ENCODE assay signal across 34 cellular contexts in the genomic region with DNA sequence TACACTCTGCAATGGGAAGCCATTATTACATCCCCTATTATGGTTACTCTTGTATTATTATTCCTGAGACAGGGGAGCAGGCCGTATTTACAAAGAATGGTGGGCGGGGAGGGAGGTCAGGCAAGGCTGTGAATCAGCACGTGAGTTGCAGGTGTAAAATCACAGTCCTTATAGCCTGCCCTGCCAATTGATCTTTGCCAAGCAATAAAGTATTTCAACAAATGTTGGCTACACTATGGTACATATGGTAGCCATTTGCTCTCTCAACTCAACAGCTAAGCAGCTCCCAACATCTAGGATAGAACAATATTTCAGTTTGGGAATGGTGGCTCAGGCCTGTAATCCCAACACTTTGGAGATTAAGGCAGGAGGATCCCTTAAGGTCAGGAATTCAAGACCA. TPM values are rescaled to one million over a fixed set of nuclear protein-coding genes. Genes with fewer than 3 reads are reported as not detected.
A peak's percentile ranks its signal among the peaks of the same experiment; 100 is the strongest.
DNase-seq lines count a peak whose midpoint lies in the region; ATAC-seq and TF ChIP-seq lines count a peak whose summit lies in the region.
"Had no signal": no experiment of that assay in that cellular context is flagged by ENCODE, and none has a peak within 500 bp of the region (broad histone marks: within the 10 kb centered on the region; RNA-seq: fewer than 3 reads in every experiment).

No MANE protein-coding gene starts in this region.

- H3K9me3 ChIP-seq in heart left ventricle (no peaks in the 10 kb centered on the region), skeletal muscle tissue (ENCODE audit: control insufficient read depth in 3 of 3, low read length in 3 of 3) (no peaks in the 10 kb centered on the region), tibial nerve (no peaks in the 10 kb centered on the region)
- H3K9me3 ChIP-seq: adrenal gland, right lobe of liver, testis, vagina had no signal

- peak overlapping the region in 1 of 3 donors; percentile 77 for H3K9ac ChIP-seq in skeletal muscle tissue (ENCODE audit: low read depth in 1 of 3, low read length in 3 of 3)
- H3K9ac ChIP-seq: parathyroid adenoma had no signal

- H3K4me3 ChIP-seq in heart left ventricle (no peak overlapping the region), skeletal muscle tissue (ENCODE audit: low read length in 3 of 3) (no peak overlapping the region), tibial nerve (no peak overlapping the region)
- H3K4me3 ChIP-seq: adrenal gland, GM23338, hepatocyte, right lobe of liver, testis, vagina had no signal

- TF ChIP-seq CTCF in heart left ventricle (IDR thresholded peaks at IDR 0.05) (no peak), RWPE1 (conservative IDR thresholded peaks at IDR 0.05; ENCODE audit: low read depth) (no peak), tibial nerve (IDR thresholded peaks at IDR 0.05) (no peak)

- TF ChIP-seq EP300 in tibial nerve (IDR thresholded peaks at IDR 0.05) = no peak

- H3K36me3 ChIP-seq in heart left ventricle (peaks cover 0 to under 1% (median 0%) of the 10 kb centered on the region in 9 donors), skeletal muscle tissue (ENCODE audit: control insufficient read depth in 3 of 3, insufficient read depth in 3 of 3, low read length in 3 of 3) (no peaks in the 10 kb centered on the region), tibial nerve (no peaks in the 10 kb centered on the region)
- H3K36me3 ChIP-seq: adrenal gland, brain microvascular endothelial cell, right lobe of liver, vagina had no signal

- WGBS in heart left ventricle, 4 donors = 84 to 90% (median 89%) methylated on average over 3 of the region's 3 CpGs
- 77 to 89% methylated on average over 3 of the region's 3 CpGs for WGBS in tibial nerve, 2 donors

- H3K27me3 ChIP-seq in heart left ventricle = no peaks in the 10 kb centered on the region
- H3K27me3 ChIP-seq in layer of hippocampus (ENCODE audit: control insufficient read depth, insufficient read depth, low read length) = no peaks in the 10 kb centered on the region
- H3K27me3 ChIP-seq in skeletal muscle tissue (ENCODE audit: control insufficient read depth in 3 of 3, insufficient read depth in 3 of 3, low read length in 3 of 3) = no peaks in the 10 kb centered on the region
- H3K27me3 ChIP-seq in tibial nerve = no peaks in the 10 kb centered on the region
- H3K27me3 ChIP-seq: adrenal gland, brain microvascular endothelial cell, foreskin keratinocyte, hepatocyte, right lobe of liver, testis, vagina had no signal

- H3K4me1 ChIP-seq in heart left ventricle = peaks cover 24 to 94% (median 75%) of the 10 kb centered on the region in 12 donors
- peaks cover 83 to 91% (median 86%) of the 10 kb centered on the region in 3 donors for H3K4me1 ChIP-seq in skeletal muscle tissue (ENCODE audit: control insufficient read depth in 3 of 3, insufficient read depth in 3 of 3, low read length in 3 of 3)
- peaks cover 0 to 72% (median 30%) of the 10 kb centered on the region in 4 donors for H3K4me1 ChIP-seq in tibial nerve

- H3K27ac ChIP-seq in heart left ventricle = peak overlapping the region in 8 of 12 donors; percentile 76 to 95 (median 90)
- H3K27ac ChIP-seq in RWPE1 = peak overlapping the region; percentile 78
- H3K27ac ChIP-seq in layer of hippocampus (ENCODE audit: low read depth, low read length) = peak overlapping the region; percentile 74
- peak overlapping the region; percentile 75 for H3K27ac ChIP-seq in skeletal muscle tissue (ENCODE audit: low read depth, low read length)
- peak overlapping the region in 1 of 4 donors; percentile 71 for H3K27ac ChIP-seq in tibial nerve
- H3K27ac ChIP-seq: 22Rv1, brain microvascular endothelial cell, foreskin keratinocyte, hepatocyte, right lobe of liver, testis, vagina had no signal

- POLR2A ChIA-PET in RWPE1 (lab: Yijun Ruan, JAX; ENCODE audit: low non-redundant PET) = no interaction called here

- ATAC-seq in heart left ventricle = no peak
- ATAC-seq in HG02571 (IDR thresholded peaks at IDR 0.05; ENCODE audit: unreplicated experiment) = no peak
- ATAC-seq: foreskin keratinocyte; GM23338; left lobe of liver; PC-3; right lobe of liver; stimulated activated naive B cell treated with anti-CD40 and anti-IgM and Interleukin-4, amounts not matched to agents 10 μg/mL and 1 μg/mL and 100 μg/mL, for 72 hours had no signal

- intact Hi-C loops in heart left ventricle (cut with DNase I) (no loop called here), cardiac septum (cut with DNase I) (no loop called here)

- CTCF ChIA-PET in RWPE1 (lab: Yijun Ruan, JAX) = no interaction called here

- DNase-seq in heart left ventricle (no peak), cardiac septum (ENCODE audit: low spot score) (no peak), RWPE1 (ENCODE audit: low spot score) (no peak), SIG-M5 (lab: John Stamatoyannopoulos, UW) (no peak), tibial nerve (ENCODE audit: low spot score in 2 of 2) (no peak)
- DNase-seq: activated B cell treated with CpG ODN at 0.5 μM for 24 hours; activated naive CD4-positive, alpha-beta T cell treated with anti-CD3 and anti-CD28 coated beads for 36 hours; adrenal gland; brain microvascular endothelial cell; CD4-positive, alpha-beta memory T cell; effector CD4-positive, alpha-beta T cell; foreskin keratinocyte; naive thymus-derived CD4-positive, alpha-beta T cell; NCI-H146; NCI-H446 treated with DMSO at 0.1 percent for 48 hours; PC-3; right lobe of liver; SHP77 treated with DMSO at 0.1 percent for 48 hours; stimulated activated CD4-positive, alpha-beta T cell treated with anti-CD3 and anti-CD28 coated beads, Interleukin-4, amount 100 ng/mL, for 24 hours; stimulated activated naive B cell treated with anti-CD40 and anti-IgM and Interleukin-4, amounts not matched to agents 10 μg/mL and 1 μg/mL and 100 μg/mL, for 72 hours; SW 1271; T1000; testis had no signal

- TF ChIP-seq POLR2A in heart left ventricle (IDR thresholded peaks at IDR 0.05) (no peak), tibial nerve (IDR thresholded peaks at IDR 0.05) (no peak)

RNA-seq across cellular contexts. Expression of gene EPS15L1, which starts 12.1 kb away (rescaled TPM):
- total RNA-seq in heart left ventricle (10 to 100 TPM; 24.5 to 70.1 (median 55.7) TPM), cardiac septum (48.4 TPM), skeletal muscle tissue (15.1 TPM), tibial nerve (10 to 100 TPM; 29.1 to 41.5 (median 33.3) TPM)
- 10 to 100 TPM; 50.0 to 56.9 TPM for polyA plus RNA-seq in heart left ventricle

RNA-seq across cellular contexts. Expression of gene CALR3, which starts 36.3 kb away (rescaled TPM):
- total RNA-seq in heart left ventricle = not detected
- not detected for polyA plus RNA-seq in heart left ventricle
- not detected for total RNA-seq in cardiac septum
- under 0.01 TPM for total RNA-seq in skeletal muscle tissue
- not detected for total RNA-seq in tibial nerve
- total RNA-seq: activated B cell treated with CpG ODN at 0.5 μM for 24 hours; activated naive CD4-positive, alpha-beta T cell treated with anti-CD3 and anti-CD28 coated beads for 36 hours; activated T-helper 1 cell treated with anti-CD3 and anti-CD28 coated beads, Interleukin-12 subunit alpha, Interleukin-12 subunit beta, Interleukin-2, Interleukin-4 antibody, amounts not matched to agents 30 ng/mL and 10 ng/mL and 1 ng/mL, durations not matched to agents 14 hours and 24 hours and 36 hours; CD4-positive, alpha-beta memory T cell; foreskin keratinocyte; hepatocyte; left lobe of liver; LHCN-M2; naive thymus-derived CD4-positive, alpha-beta T cell; right lobe of liver; vagina had no signal
- polyA plus RNA-seq: CD4-positive, alpha-beta memory T cell; hepatocyte; naive thymus-derived CD4-positive, alpha-beta T cell had no signal

RNA-seq across cellular contexts. Expression of gene C19orf44, which starts 36.5 kb away (rescaled TPM):
- 1 to 10 TPM; 1.6 to 4.8 (median 3.3) TPM for total RNA-seq in heart left ventricle
- polyA plus RNA-seq in heart left ventricle = 1 to 10 TPM; 1.9 to 4.8 TPM
- total RNA-seq in cardiac septum = 3.1 TPM
- total RNA-seq in skeletal muscle tissue = 2.6 TPM
- total RNA-seq in tibial nerve = 10 to 100 TPM; 13.4 to 19.0 (median 15.8) TPM
